In genomic region chr14:59870277-59871165, GRCh38 we compare ENCODE assay signal across 8 cellular contexts. TPM values are rescaled to one million over a fixed set of nuclear protein-coding genes. Genes with fewer than 3 reads are reported as not detected.
DNase-seq lines count a peak whose midpoint lies in the region; ATAC-seq and TF ChIP-seq lines count a peak whose summit lies in the region.

A gene with protein sequence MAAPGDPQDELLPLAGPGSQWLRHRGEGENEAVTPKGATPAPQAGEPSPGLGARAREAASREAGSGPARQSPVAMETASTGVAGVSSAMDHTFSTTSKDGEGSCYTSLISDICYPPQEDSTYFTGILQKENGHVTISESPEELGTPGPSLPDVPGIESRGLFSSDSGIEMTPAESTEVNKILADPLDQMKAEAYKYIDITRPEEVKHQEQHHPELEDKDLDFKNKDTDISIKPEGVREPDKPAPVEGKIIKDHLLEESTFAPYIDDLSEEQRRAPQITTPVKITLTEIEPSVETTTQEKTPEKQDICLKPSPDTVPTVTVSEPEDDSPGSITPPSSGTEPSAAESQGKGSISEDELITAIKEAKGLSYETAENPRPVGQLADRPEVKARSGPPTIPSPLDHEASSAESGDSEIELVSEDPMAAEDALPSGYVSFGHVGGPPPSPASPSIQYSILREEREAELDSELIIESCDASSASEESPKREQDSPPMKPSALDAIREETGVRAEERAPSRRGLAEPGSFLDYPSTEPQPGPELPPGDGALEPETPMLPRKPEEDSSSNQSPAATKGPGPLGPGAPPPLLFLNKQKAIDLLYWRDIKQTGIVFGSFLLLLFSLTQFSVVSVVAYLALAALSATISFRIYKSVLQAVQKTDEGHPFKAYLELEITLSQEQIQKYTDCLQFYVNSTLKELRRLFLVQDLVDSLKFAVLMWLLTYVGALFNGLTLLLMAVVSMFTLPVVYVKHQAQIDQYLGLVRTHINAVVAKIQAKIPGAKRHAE (minus strand): TSS chr14:59870776. CDS start chr14:59870630, 146 bp downstream.

- peak within 1 kb of the TSS; percentile 79 for H3K4me3 Mint-ChIP-seq in activated naive CD4-positive, alpha-beta T cell treated with anti-CD3 and anti-CD28 coated beads, Interleukin-2, amount 50 U/mL, for 24 hours
- H3K4me3 Mint-ChIP-seq in naive thymus-derived CD4-positive, alpha-beta T cell = peak within 1 kb of the TSS; percentile 27 to 91 (median 74)

- DNase-seq in activated naive CD4-positive, alpha-beta T cell treated with anti-CD3 and anti-CD28 coated beads, Interleukin-2, amount 50 U/mL, for 16 hours = no peak
- DNase-seq in NCI-H345 (lab: John Stamatoyannopoulos, UW) = peak; percentile 73
- peak; percentile 64 for DNase-seq in activated CD8-positive, alpha-beta memory T cell treated with anti-CD3 and anti-CD28 coated beads for 24 hours
- peak; percentile 37 to 75 for DNase-seq in foreskin fibroblast
- peak in 2 of 9 donors; percentile 3 to 30 for DNase-seq in naive thymus-derived CD4-positive, alpha-beta T cell
- DNase-seq in uterus = peak in 1 of 2 donors; percentile 20

- peaks cover 0 to 4% of the 10 kb centered on the region in 2 donors for H3K4me1 ChIP-seq in naive thymus-derived CD4-positive, alpha-beta T cell (ENCODE audit: control insufficient read depth in 2 of 2, insufficient read depth in 2 of 2, low read length in 2 of 2)
- H3K4me1 ChIP-seq in uterus = no peaks in the 10 kb centered on the region

- H3K4me1 Mint-ChIP-seq in activated naive CD4-positive, alpha-beta T cell treated with anti-CD3 and anti-CD28 coated beads, Interleukin-2, amount 50 U/mL, for 24 hours = peaks cover 4% of the 10 kb centered on the region
- H3K4me1 Mint-ChIP-seq in naive thymus-derived CD4-positive, alpha-beta T cell = peaks cover 4 to 13% (median 6%) of the 10 kb centered on the region in 7 donors

- H3K36me3 Mint-ChIP-seq in activated naive CD4-positive, alpha-beta T cell treated with anti-CD3 and anti-CD28 coated beads, Interleukin-2, amount 50 U/mL, for 24 hours = peaks cover 1% of the 10 kb centered on the region
- peaks cover 0 to 7% (median 0%) of the 10 kb centered on the region in 5 donors for H3K36me3 Mint-ChIP-seq in naive thymus-derived CD4-positive, alpha-beta T cell

- CTCF ChIA-PET in naive thymus-derived CD4-positive, alpha-beta T cell (lab: Charles Lee) = no interaction called here

- TF ChIP-seq CTCF in foreskin fibroblast (IDR thresholded peaks at IDR 0.05; ENCODE audit: low read depth, low read length) (no peak), uterus (IDR thresholded peaks at IDR 0.05) (no peak)

- H3K9me3 Mint-ChIP-seq in activated naive CD4-positive, alpha-beta T cell treated with anti-CD3 and anti-CD28 coated beads, Interleukin-2, amount 50 U/mL, for 24 hours = peaks cover 4% of the 10 kb centered on the region
- H3K9me3 Mint-ChIP-seq in naive thymus-derived CD4-positive, alpha-beta T cell = peaks cover 0 to 7% (median 0%) of the 10 kb centered on the region in 11 donors

- no peak for TF ChIP-seq POLR2A in uterus (IDR thresholded peaks at IDR 0.05)

- no peaks in the 10 kb centered on the region for H3K36me3 ChIP-seq in naive thymus-derived CD4-positive, alpha-beta T cell (ENCODE audit: control insufficient read depth in 2 of 3, insufficient read depth in 3 of 3, low read length in 3 of 3)
- H3K36me3 ChIP-seq in uterus = no peaks in the 10 kb centered on the region

- no peak within 1 kb of the TSS for H3K27ac Mint-ChIP-seq in activated naive CD4-positive, alpha-beta T cell treated with anti-CD3 and anti-CD28 coated beads, Interleukin-2, amount 50 U/mL, for 24 hours
- H3K27ac Mint-ChIP-seq in naive thymus-derived CD4-positive, alpha-beta T cell = peak within 1 kb of the TSS in 1 of 9 donors; percentile 27

- POLR2A ChIA-PET in naive thymus-derived CD4-positive, alpha-beta T cell (lab: Charles Lee) = no interaction called here

- H3K27me3 ChIP-seq in naive thymus-derived CD4-positive, alpha-beta T cell (ENCODE audit: control insufficient read depth in 2 of 2, insufficient read depth in 2 of 2, low read length in 2 of 2) = peaks cover 0 to 16% of the 10 kb centered on the region in 2 donors
- peaks cover 0 to 4% of the 10 kb centered on the region in 2 donors for H3K27me3 ChIP-seq in uterus

- intact Hi-C loops in naive thymus-derived CD4-positive, alpha-beta T cell (cut with micrococcal nuclease) = no loop called here
- intact Hi-C loops in uterus (cut with DNase I; ENCODE audit: low total_unique reads) = no loop called here

- peaks cover 30% of the 10 kb centered on the region for H3K27me3 Mint-ChIP-seq in activated naive CD4-positive, alpha-beta T cell treated with anti-CD3 and anti-CD28 coated beads, Interleukin-2, amount 50 U/mL, for 24 hours
- peaks cover 47 to 73% (median 53%) of the 10 kb centered on the region in 5 donors for H3K27me3 Mint-ChIP-seq in naive thymus-derived CD4-positive, alpha-beta T cell

- peak; percentile 46 for ATAC-seq in HG02970 (IDR thresholded peaks at IDR 0.05; ENCODE audit: low FRiP score, unreplicated experiment)
- peak; percentile 70 for ATAC-seq in naive thymus-derived CD4-positive, alpha-beta T cell

- no peaks in the 10 kb centered on the region for H3K9me3 ChIP-seq in naive thymus-derived CD4-positive, alpha-beta T cell (ENCODE audit: control insufficient read depth in 2 of 3, low read length in 3 of 3)
- no peaks in the 10 kb centered on the region for H3K9me3 ChIP-seq in uterus

- H3K27ac ChIP-seq in naive thymus-derived CD4-positive, alpha-beta T cell (ENCODE audit: low read depth, low read length) = no peak within 1 kb of the TSS
- H3K27ac ChIP-seq in uterus = no peak within 1 kb of the TSS

- peak within 1 kb of the TSS; percentile 38 to 56 for H3K4me3 ChIP-seq in foreskin fibroblast (ENCODE audit: low read depth in 1 of 2, low read length in 2 of 2)
- H3K4me3 ChIP-seq in naive thymus-derived CD4-positive, alpha-beta T cell (ENCODE audit: low read length) = no peak within 1 kb of the TSS
- peak within 1 kb of the TSS; percentile 17 to 30 for H3K4me3 ChIP-seq in uterus

RNA-seq across cellular contexts. Expression of the gene that starts here (rescaled TPM):
- 1 to 10 TPM in 2 of 5 experiments, under 1 TPM in 2, not detected in 1; 0.24 to 9.4 (median 0.77) TPM for total RNA-seq in naive thymus-derived CD4-positive, alpha-beta T cell
- not detected for polyA plus RNA-seq in naive thymus-derived CD4-positive, alpha-beta T cell
- total RNA-seq in uterus = 10 to 100 TPM in 2 of 4 donors, 1 to 10 TPM in 1, under 1 TPM in 1; 0.26 to 14.4 (median 7.5) TPM
